In the genomic region with DNA sequence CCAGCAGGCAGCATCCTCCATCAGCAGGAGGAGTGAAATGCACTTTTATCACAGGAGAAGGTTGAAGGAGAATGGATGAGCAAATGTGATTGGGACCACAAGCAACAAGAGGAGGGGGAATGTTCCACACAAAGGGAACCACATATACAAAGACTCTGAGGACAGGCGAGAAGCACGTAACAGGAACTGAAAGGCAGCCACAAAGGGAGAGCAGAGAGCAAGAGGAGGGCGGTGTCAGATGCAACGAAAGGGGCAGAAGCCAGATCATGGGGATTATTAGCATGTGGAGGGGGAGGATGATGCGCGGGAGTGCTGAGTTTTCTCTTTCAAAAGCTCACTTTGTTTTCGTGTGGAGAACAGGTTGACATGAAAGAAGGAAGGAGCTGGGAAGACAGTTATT, we compare ENCODE assay signal across 10 cellular contexts.
DNase-seq lines count a peak whose midpoint lies in the region; ATAC-seq and TF ChIP-seq lines count a peak whose summit lies in the region.
"Had no signal": no experiment of that assay in that cellular context is flagged by ENCODE, and none has a peak within 500 bp of the region (broad histone marks: within the 10 kb centered on the region; RNA-seq: fewer than 3 reads in every experiment).

No MANE protein-coding gene starts in this region.

- H3K4me3 Mint-ChIP-seq in activated CD4-positive, alpha-beta T cell treated with anti-CD3 and anti-CD28 coated beads, Interleukin-2, amount 10 ng/mL, durations not matched to agents 7 days and 5 days: no peak overlapping the region
- H3K4me3 Mint-ChIP-seq: nephron progenitor cell had no signal

- peaks cover 0 to 3% (median 0%) of the 10 kb centered on the region in 4 donors for H3K9me3 ChIP-seq in upper lobe of left lung

- H3K4me1 ChIP-seq in upper lobe of left lung: no peaks in the 10 kb centered on the region

- TF ChIP-seq POLR2A in upper lobe of left lung (IDR thresholded peaks at IDR 0.05): no peak

- POLR2A ChIA-PET in activated CD4-positive, alpha-beta T cell treated with anti-CD3 and anti-CD28 coated beads, Interleukin-2, amount 10 ng/mL, durations not matched to agents 7 days and 5 days (lab: Charles Lee): no interaction called here

- H3K4me1 Mint-ChIP-seq in activated CD4-positive, alpha-beta T cell treated with anti-CD3 and anti-CD28 coated beads, Interleukin-2, amount 10 ng/mL, durations not matched to agents 7 days and 5 days: peaks cover 7% of the 10 kb centered on the region

- H3K36me3 Mint-ChIP-seq in activated CD4-positive, alpha-beta T cell treated with anti-CD3 and anti-CD28 coated beads, Interleukin-2, amount 10 ng/mL, durations not matched to agents 7 days and 5 days (ENCODE audit: low read depth): no peaks in the 10 kb centered on the region

- no peak overlapping the region for H3K27ac Mint-ChIP-seq in activated CD4-positive, alpha-beta T cell treated with anti-CD3 and anti-CD28 coated beads, Interleukin-2, amount 10 ng/mL, durations not matched to agents 7 days and 5 days
- H3K27ac Mint-ChIP-seq: nephron progenitor cell had no signal

- DNase-seq in GM13976 (ENCODE audit: low spot score) (peak; percentile 50), GDM1 (lab: John Stamatoyannopoulos, UW) (no peak), upper lobe of left lung (no peak), C1 segment of cervical spinal cord (lab: John Stamatoyannopoulos, UW) (no peak), H4 (ENCODE audit: low spot score) (no peak)
- peak; percentile 8 for DNase-seq in activated CD4-positive, alpha-beta T cell treated with anti-CD3 and anti-CD28 coated beads, Interleukin-2, amount 10 ng/mL, durations not matched to agents 7 days and 5 days
- DNase-seq: nephron progenitor cell, SHP77 treated with DMSO at 0.1 percent for 48 hours had no signal

- H3K27me3 ChIP-seq in upper lobe of left lung: no peaks in the 10 kb centered on the region

- no peak overlapping the region for H3K4me3 ChIP-seq in upper lobe of left lung

- no peaks in the 10 kb centered on the region for H3K9me3 Mint-ChIP-seq in activated CD4-positive, alpha-beta T cell treated with anti-CD3 and anti-CD28 coated beads, Interleukin-2, amount 10 ng/mL, durations not matched to agents 7 days and 5 days
- H3K9me3 Mint-ChIP-seq: nephron progenitor cell had no signal

- CTCF ChIA-PET in activated CD4-positive, alpha-beta T cell treated with anti-CD3 and anti-CD28 coated beads, Interleukin-2, amount 10 ng/mL, durations not matched to agents 7 days and 5 days (lab: Charles Lee): interaction anchor here (1.1 to 1.4 kb wide), 2 partner anchors 9 to 377 kb away, joined by 3 to 4 read pairs; no protein-coding TSS in a partner anchor

- WGBS in upper lobe of left lung, 2 donors: 75 to 80% methylated on average over 7 of the region's 7 CpGs

- in situ Hi-C loops in GM13976 (cut with MboI; ENCODE audit: low sequenced_read_pairs, unreplicated experiment): loop anchor here (10.0 kb wide), 1 partner anchor 376 kb away; no protein-coding TSS in a partner anchor

- no peak for TF ChIP-seq EP300 in upper lobe of left lung (IDR thresholded peaks at IDR 0.05)

- H3K27me3 Mint-ChIP-seq in activated CD4-positive, alpha-beta T cell treated with anti-CD3 and anti-CD28 coated beads, Interleukin-2, amount 10 ng/mL, durations not matched to agents 7 days and 5 days: peaks cover 23% of the 10 kb centered on the region

- H3K36me3 ChIP-seq in upper lobe of left lung: no peaks in the 10 kb centered on the region

- TF ChIP-seq CTCF in GM13976 (IDR thresholded peaks at IDR 0.05; ENCODE audit: borderline replicate concordance, control extremely low read depth, extremely low read depth, insufficient read depth, missing control alignments): no peak
- no peak for TF ChIP-seq CTCF in upper lobe of left lung (IDR thresholded peaks at IDR 0.05)

- H3K27ac ChIP-seq in upper lobe of left lung: no peak overlapping the region

- peak; percentile 74 for ATAC-seq in GM19397 (IDR thresholded peaks at IDR 0.05; ENCODE audit: unreplicated experiment)
- peak; percentile 75 for ATAC-seq in HG03108 (IDR thresholded peaks at IDR 0.05; ENCODE audit: unreplicated experiment)
- ATAC-seq in upper lobe of left lung (ENCODE audit: low FRiP score in 2 of 2): no peak

Comparison
In these comparisons a context has a peak if more than half of its experiments do, and no peak if none do; other contexts are left out.
1. DNase-seq: peak in GM13976 (single experiment) and activated CD4-positive, alpha-beta T cell treated with anti-CD3 and anti-CD28 coated beads, Interleukin-2, amount 10 ng/mL, durations not matched to agents 7 days and 5 days (single experiment); none in GDM1 (single experiment), upper lobe of left lung (0 of 2), C1 segment of cervical spinal cord (0 of 14) and H4 (single experiment).
2. ATAC-seq: peak in GM19397 (single experiment) and HG03108 (single experiment); none in upper lobe of left lung (0 of 2).